In genomic region chr5:10427978-10428377, GRCh38 we compare ENCODE assay signal across 33 cellular contexts. TPM values are rescaled to one million over a fixed set of nuclear protein-coding genes. Genes with fewer than 3 reads are reported as not detected.
"Had no signal": no experiment of that assay in that cellular context is flagged by ENCODE, and none has a peak within 500 bp of the region (broad histone marks: within the 10 kb centered on the region; RNA-seq: fewer than 3 reads in every experiment).

No MANE protein-coding gene starts in this region.

- H3K4me1 ChIP-seq: Peyer's patch, SJSA1 had no signal

- H3K4me3 ChIP-seq: Peyer's patch, SJSA1 had no signal

- DNase-seq: activated CD4-positive, alpha-beta T cell treated with anti-CD3 and anti-CD28 coated beads, Interleukin-2, amount 10 ng/mL, durations not matched to agents 24 days and 14 days; activated CD4-positive, alpha-beta T cell treated with anti-CD3 and anti-CD28 coated beads, Interleukin-2, amount 50 U/mL, for 4 hours; activated CD8-positive, alpha-beta memory T cell treated with anti-CD3 and anti-CD28 coated beads, Interleukin-2, amount 50 U/mL, for 4 hours; activated gamma-delta T cell treated with Interleukin-2 at 50 U/mL for 16 hours; activated naive CD4-positive, alpha-beta T cell treated with anti-CD3 and anti-CD28 coated beads for 36 hours; activated T-cell treated with anti-CD3 and anti-CD28 coated beads for 4 hours; activated T-cell treated with anti-CD3 and anti-CD28 coated beads, Interleukin-2, amount 50 U/mL, for 4 hours; anterior cingulate cortex; caudate nucleus; cerebellar nuclear complex; Kasumi-1; KG1; NCI-H1092 treated with DMSO at 0.1 percent for 48 hours; NCI-H1417; NCI-H146; NCI-H187; NCI-H2081; NCI-H226; NCI-H446 treated with DMSO at 0.1 percent for 48 hours; NCI-H524; Peyer's patch; RPMI8226; SHP77 treated with DMSO at 0.1 percent for 48 hours; SW 1271; T-helper 1 cell; T1000 had no signal

- H3K27ac Mint-ChIP-seq: activated CD4-positive, alpha-beta T cell treated with anti-CD3 and anti-CD28 coated beads, Interleukin-2, amount 10 ng/mL, durations not matched to agents 24 days and 14 days; activated naive CD4-positive, alpha-beta T cell treated with anti-CD3 and anti-CD28 coated beads for 36 hours; IgD-negative memory B cell had no signal

- H3K27ac ChIP-seq: Peyer's patch, SJSA1 had no signal

- ATAC-seq: activated naive CD4-positive, alpha-beta T cell treated with anti-CD3 and anti-CD28 coated beads, Interleukin-2, amount 50 U/mL, for 72 hours; activated T-cell treated with anti-CD3 and anti-CD28 coated beads, Interleukin-2, amount 50 U/mL, for 4 hours; SK-N-SH treated with all-trans-retinoic acid at 6 μM for 48 hours had no signal

- H3K27me3 Mint-ChIP-seq: activated CD4-positive, alpha-beta T cell treated with anti-CD3 and anti-CD28 coated beads, Interleukin-2, amount 10 ng/mL, durations not matched to agents 24 days and 14 days; brain; IgD-negative memory B cell had no signal

- H3K27me3 ChIP-seq: Peyer's patch, SJSA1 had no signal

- H3K9me3 Mint-ChIP-seq: activated CD4-positive, alpha-beta T cell treated with anti-CD3 and anti-CD28 coated beads, Interleukin-2, amount 10 ng/mL, durations not matched to agents 24 days and 14 days; activated naive CD4-positive, alpha-beta T cell treated with anti-CD3 and anti-CD28 coated beads for 36 hours; activated naive CD4-positive, alpha-beta T cell treated with anti-CD3 and anti-CD28 coated beads, Interleukin-2, amount 50 U/mL, for 72 hours; activated T-cell treated with anti-CD3 and anti-CD28 coated beads, Interleukin-2, amount 50 U/mL, for 4 hours; activated T-helper 1 cell treated with anti-CD3 and anti-CD28 coated beads, Interleukin-12 subunit alpha, Interleukin-12 subunit beta, Interleukin-2, Interleukin-4 antibody, amounts not matched to agents 30 ng/mL and 10 ng/mL and 1 ng/mL, durations not matched to agents 14 hours and 24 hours and 36 hours; brain; IgD-negative memory B cell had no signal

- H3K9me3 ChIP-seq: Peyer's patch, SJSA1 had no signal

- H3K4me3 Mint-ChIP-seq: activated CD4-positive, alpha-beta T cell treated with anti-CD3 and anti-CD28 coated beads, Interleukin-2, amount 10 ng/mL, durations not matched to agents 24 days and 14 days; activated naive CD4-positive, alpha-beta T cell treated with anti-CD3 and anti-CD28 coated beads for 36 hours; activated T-cell treated with anti-CD3 and anti-CD28 coated beads, Interleukin-2, amount 50 U/mL, for 4 hours; activated T-helper 1 cell treated with anti-CD3 and anti-CD28 coated beads, Interleukin-12 subunit alpha, Interleukin-12 subunit beta, Interleukin-2, Interleukin-4 antibody, amounts not matched to agents 30 ng/mL and 10 ng/mL and 1 ng/mL, durations not matched to agents 14 hours and 24 hours and 36 hours; brain; IgD-negative memory B cell had no signal

RNA-seq across cellular contexts. Expression of gene ROPN1L, which starts 13.7 kb away (rescaled TPM):
- total RNA-seq: activated CD4-positive, alpha-beta T cell treated with anti-CD3 and anti-CD28 coated beads, Interleukin-2, amount 10 ng/mL, durations not matched to agents 24 days and 14 days; activated naive CD4-positive, alpha-beta T cell treated with anti-CD3 and anti-CD28 coated beads for 36 hours; bronchial epithelial cell had no signal
